In the genomic region with DNA sequence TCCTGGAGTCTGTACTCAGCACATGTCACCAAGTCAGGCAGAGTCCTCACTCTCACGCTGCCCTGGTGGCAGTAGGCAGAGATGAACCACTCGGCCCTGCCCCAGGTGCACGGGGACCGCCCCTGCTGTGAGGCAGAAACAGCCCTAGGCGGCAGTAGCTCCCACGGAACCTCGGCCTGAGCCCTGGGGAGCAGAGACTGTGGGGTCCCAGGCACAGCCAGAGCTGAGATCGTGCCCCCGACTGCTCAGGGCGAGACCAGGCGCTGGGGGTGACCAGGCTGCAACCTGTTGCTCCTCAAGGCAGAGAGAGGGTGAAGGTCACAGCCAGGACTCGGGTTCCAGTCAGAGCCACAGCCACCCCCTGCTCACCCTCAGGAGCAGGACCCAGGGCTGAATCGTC, we compare ENCODE assay signal across 18 cellular contexts. TPM values are rescaled to one million over a fixed set of nuclear protein-coding genes. Genes with fewer than 3 reads are reported as not detected.
A peak's percentile ranks its signal among the peaks of the same experiment; 100 is the strongest.
DNase-seq lines count a peak whose midpoint lies in the region; ATAC-seq and TF ChIP-seq lines count a peak whose summit lies in the region.
"Had no signal": no experiment of that assay in that cellular context is flagged by ENCODE, and none has a peak within 500 bp of the region (broad histone marks: within the 10 kb centered on the region; RNA-seq: fewer than 3 reads in every experiment).

No MANE protein-coding gene starts in this region.

- H3K4me3 ChIP-seq in IMR-90 (ENCODE audit: insufficient read depth, low read depth, low read length) = no peak overlapping the region

- H3K27ac Mint-ChIP-seq in chondrocyte (ENCODE audit: unreplicated experiment) = no peak overlapping the region
- peak overlapping the region; percentile 63 for H3K27ac Mint-ChIP-seq in stimulated activated naive B cell treated with anti-CD40 and anti-IgM and Interleukin-4, amounts not matched to agents 10 μg/mL and 1 μg/mL and 100 μg/mL, for 72 hours

- no peaks in the 10 kb centered on the region for H3K9me3 ChIP-seq in IMR-90 (ENCODE audit: control insufficient read depth, insufficient read depth, low read length)
- H3K9me3 ChIP-seq: Caco-2 had no signal

- intact Hi-C loops in IMR-90 (cut with micrococcal nuclease) = no loop called here
- intact Hi-C loops in left cardiac atrium (cut with DNase I) = no loop called here

- no peak overlapping the region for H2BK120ac ChIP-seq in IMR-90 (ENCODE audit: low read depth, low read length)

- H4K5ac ChIP-seq in IMR-90 (ENCODE audit: low read depth, low read length) = no peak overlapping the region

- no peak overlapping the region for H3K27ac ChIP-seq in IMR-90 (ENCODE audit: insufficient read depth, low read length)
- H3K27ac ChIP-seq: C4-2B had no signal

- H2BK5ac ChIP-seq in IMR-90 (ENCODE audit: low read depth, low read length, poor library complexity, severe bottlenecking) = no peak overlapping the region

- dilution Hi-C loops in IMR-90 (cut with HindIII; ENCODE audit: low sequenced_read_pairs, unreplicated experiment) = no loop called here

- whole genome bisulfite sequencing in IMR-90 (ENCODE audit: extremely low coverage in 2 of 2, insufficient read length in 1 of 2), 2 experiments = 81% methylated on average over 8 of the region's 13 CpGs; no CpG with 5 or more reads in 1 of the 2 experiments

- TF ChIP-seq CTCF in IMR-90 (conservative IDR thresholded peaks at IDR 0.05; ENCODE audit: low read depth, low read length) (no peak), chondrocyte (IDR thresholded peaks at IDR 0.05) (no peak)

- H3K14ac ChIP-seq in IMR-90 (replicated peaks; ENCODE audit: low read depth, low read length) = no peak overlapping the region

- H2AK5ac ChIP-seq in IMR-90 (ENCODE audit: low read depth, low read length) = no peak overlapping the region

- in situ Hi-C loops in IMR-90 (cut with MboI; ENCODE audit: low sequenced_read_pairs) = no loop called here

- peaks cover 52% of the 10 kb centered on the region for H3K36me3 Mint-ChIP-seq in chondrocyte (ENCODE audit: low read depth)
- peaks cover 56 to 73% of the 10 kb centered on the region in 2 donors for H3K36me3 Mint-ChIP-seq in stimulated activated naive B cell treated with anti-CD40 and anti-IgM and Interleukin-4, amounts not matched to agents 10 μg/mL and 1 μg/mL and 100 μg/mL, for 72 hours

- H3K36me3 ChIP-seq in IMR-90 (ENCODE audit: control insufficient read depth, insufficient read depth, low read length) = peaks cover 78% of the 10 kb centered on the region

- no peak overlapping the region for H3K23ac ChIP-seq in IMR-90 (ENCODE audit: low read depth, low read length)

- H2AFZ ChIP-seq in IMR-90 (replicated peaks; ENCODE audit: low read length, poor library complexity) = no peak overlapping the region

- no peaks in the 10 kb centered on the region for H3K4me1 Mint-ChIP-seq in chondrocyte (ENCODE audit: low read depth)
- peaks cover 6 to 16% of the 10 kb centered on the region in 2 donors for H3K4me1 Mint-ChIP-seq in stimulated activated naive B cell treated with anti-CD40 and anti-IgM and Interleukin-4, amounts not matched to agents 10 μg/mL and 1 μg/mL and 100 μg/mL, for 72 hours

- H4K20me1 ChIP-seq in IMR-90 (ENCODE audit: insufficient read depth, low read length) = peaks cover 5% of the 10 kb centered on the region; the same call in 1 of the 2 replicates

- H3K4me1 ChIP-seq in IMR-90 (ENCODE audit: control insufficient read depth, insufficient read depth, low read length) = no peaks in the 10 kb centered on the region
- H3K4me1 ChIP-seq: Caco-2 had no signal

- no peak overlapping the region for H3K18ac ChIP-seq in IMR-90 (ENCODE audit: low read depth, low read length)

- ATAC-seq in IMR-90 (ENCODE audit: low read depth) = no peak
- no peak for ATAC-seq in stimulated activated naive B cell treated with anti-CD40 and anti-IgM and Interleukin-4, amounts not matched to agents 10 μg/mL and 1 μg/mL and 100 μg/mL, for 72 hours (replicated peaks)
- no peak for ATAC-seq in left cardiac atrium
- no peak for ATAC-seq in GM18517 (IDR thresholded peaks at IDR 0.05; ENCODE audit: unreplicated experiment)
- ATAC-seq: HCT116 had no signal

- H3K4ac ChIP-seq in IMR-90 (ENCODE audit: low read depth, low read length) = no peak overlapping the region

- H2BK20ac ChIP-seq in IMR-90 (ENCODE audit: low read depth, low read length) = no peak overlapping the region

- H3K27me3 ChIP-seq in IMR-90 (ENCODE audit: control insufficient read depth, insufficient read depth, low read length) = no peaks in the 10 kb centered on the region

- DNase-seq in activated effector memory CD4-positive, alpha-beta T cell treated with anti-CD3 and anti-CD28 coated beads, Interleukin-2, amount 50 U/mL, for 16 hours = peak; percentile 54
- DNase-seq in activated effector memory CD4-positive, alpha-beta T cell treated with Interleukin-2 at 50 U/mL for 16 hours = no peak
- no peak for DNase-seq in IMR-90
- DNase-seq in chondrocyte (ENCODE audit: low spot score) = peak; percentile 87
- DNase-seq in stimulated activated naive B cell treated with anti-CD40 and anti-IgM and Interleukin-4, amounts not matched to agents 10 μg/mL and 1 μg/mL and 100 μg/mL, for 72 hours = no peak
- no peak for DNase-seq in left cardiac atrium
- DNase-seq in NCI-H146 treated with DMSO at 0.1 percent for 48 hours (lab: John Stamatoyannopoulos, UW; ENCODE audit: unreplicated experiment) = no peak
- DNase-seq: Caco-2, DMS53, NCI-H1436, NCI-H2081, NCI-H524 had no signal

- no peak overlapping the region for H3K9ac ChIP-seq in IMR-90 (ENCODE audit: low read depth, low read length)

- no peak overlapping the region for H3K4me2 ChIP-seq in IMR-90 (ENCODE audit: low read depth, low read length)

- TF ChIP-seq RAD21 in IMR-90 (IDR thresholded peaks at IDR 0.05; ENCODE audit: low read length) = no peak

- BruUV-seq in IMR-90 (replicated peaks; lab: Mats Ljungman, UMichigan) = no TSS peak

- no peak overlapping the region for H3K56ac ChIP-seq in IMR-90 (ENCODE audit: extremely low read depth, insufficient read depth, low read length)

- POLR2A ChIA-PET in IMR-90 (lab: Charles Lee; ENCODE audit: unreplicated experiment) = no interaction called here

- CTCF ChIA-PET in IMR-90 (lab: Yijun Ruan, JAX) = no interaction called here

- no peak overlapping the region for H3K4me3 Mint-ChIP-seq in chondrocyte (ENCODE audit: unreplicated experiment)
- H3K4me3 Mint-ChIP-seq in stimulated activated naive B cell treated with anti-CD40 and anti-IgM and Interleukin-4, amounts not matched to agents 10 μg/mL and 1 μg/mL and 100 μg/mL, for 72 hours = no peak overlapping the region

- no peak overlapping the region for H4K8ac ChIP-seq in IMR-90 (ENCODE audit: low read depth in 2 of 2, low read length in 2 of 2)

- no peaks in the 10 kb centered on the region for H3K9me3 Mint-ChIP-seq in chondrocyte (ENCODE audit: low read depth)
- no peaks in the 10 kb centered on the region for H3K9me3 Mint-ChIP-seq in stimulated activated naive B cell treated with anti-CD40 and anti-IgM and Interleukin-4, amounts not matched to agents 10 μg/mL and 1 μg/mL and 100 μg/mL, for 72 hours

- no peak overlapping the region for H2BK15ac ChIP-seq in IMR-90 (ENCODE audit: low read depth, low read length)

- no peak overlapping the region for H4K91ac ChIP-seq in IMR-90 (ENCODE audit: insufficient read depth, low read depth, low read length)

- peak overlapping the region; percentile 28 for H2AK9ac ChIP-seq in IMR-90 (replicated peaks; ENCODE audit: low read depth, low read length, poor library complexity)

- H3K27me3 Mint-ChIP-seq in chondrocyte (ENCODE audit: low read depth) = no peaks in the 10 kb centered on the region
- no peaks in the 10 kb centered on the region for H3K27me3 Mint-ChIP-seq in stimulated activated naive B cell treated with anti-CD40 and anti-IgM and Interleukin-4, amounts not matched to agents 10 μg/mL and 1 μg/mL and 100 μg/mL, for 72 hours

- peaks cover 11 to 20% of the 10 kb centered on the region in 2 experiments for H3K79me1 ChIP-seq in IMR-90 (ENCODE audit: low read depth in 1 of 2, low read length in 2 of 2)

- no peaks in the 10 kb centered on the region; the same call in 1 of the 2 replicates for H3K9me1 ChIP-seq in IMR-90 (ENCODE audit: insufficient read depth, low read length)

- TF ChIP-seq POLR2A in IMR-90 (IDR thresholded peaks at IDR 0.05; ENCODE audit: low read depth, low read length) = no peak

TF ChIP-seq in IMR-90, 13 proteins besides CTCF, POLR2A, EP300 and RAD21 (continues in another document):
- no peak for TF ChIP-seq BHLHE40 (IDR thresholded peaks at IDR 0.05; ENCODE audit: low read depth, low read length)
- TF ChIP-seq MXI1 (IDR thresholded peaks at IDR 0.05; ENCODE audit: borderline replicate concordance, low read depth, low read length) = no peak
- no peak for TF ChIP-seq CEBPB (IDR thresholded peaks at IDR 0.05; ENCODE audit: low read depth, low read length)
- TF ChIP-seq FOS (IDR thresholded peaks at IDR 0.05; ENCODE audit: low read depth, low read length) = no peak
- TF ChIP-seq SMC3 (IDR thresholded peaks at IDR 0.05; ENCODE audit: low read depth, low read length) = no peak
- TF ChIP-seq, protein P1, sequence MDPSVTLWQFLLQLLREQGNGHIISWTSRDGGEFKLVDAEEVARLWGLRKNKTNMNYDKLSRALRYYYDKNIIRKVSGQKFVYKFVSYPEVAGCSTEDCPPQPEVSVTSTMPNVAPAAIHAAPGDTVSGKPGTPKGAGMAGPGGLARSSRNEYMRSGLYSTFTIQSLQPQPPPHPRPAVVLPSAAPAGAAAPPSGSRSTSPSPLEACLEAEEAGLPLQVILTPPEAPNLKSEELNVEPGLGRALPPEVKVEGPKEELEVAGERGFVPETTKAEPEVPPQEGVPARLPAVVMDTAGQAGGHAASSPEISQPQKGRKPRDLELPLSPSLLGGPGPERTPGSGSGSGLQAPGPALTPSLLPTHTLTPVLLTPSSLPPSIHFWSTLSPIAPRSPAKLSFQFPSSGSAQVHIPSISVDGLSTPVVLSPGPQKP (IDR thresholded peaks at IDR 0.05; ENCODE audit: borderline replicate concordance, low read depth, low read length) = no peak

RNA-seq across cellular contexts. Expression of gene AP1M1, which starts 34.9 kb away (rescaled TPM):
- total RNA-seq in IMR-90 (2012; rRNA removed) (85.1 and 85.8 TPM in 2 replicates), chondrocyte (78.3 to 91.2 TPM (median 81.8 TPM) in 3 replicates), left cardiac atrium (10 to 100 TPM; 48.1 to 52.6 TPM)
- polyA plus RNA-seq in IMR-90 (2012; rRNA removed) = 97.4 and 99.1 TPM in 2 replicates
- polyA plus RNA-seq in IMR-90 (2012; cell fraction: cytosol; rRNA removed) = 70.2 and 144 TPM in 2 replicates
- 123 and 181 TPM in 2 replicates for polyA plus RNA-seq in IMR-90 (2012; cell fraction: nucleus; rRNA removed; ENCODE audit: low replicate concordance)

RNA-seq across cellular contexts. Expression of gene FAM32A, which starts 47.4 kb away (rescaled TPM):
- total RNA-seq in IMR-90 (2012; rRNA removed) (99.2 and 99.5 TPM in 2 replicates), chondrocyte (64.9 to 72.4 TPM (median 68.6 TPM) in 3 replicates), left cardiac atrium (10 to 100 TPM; 41.3 to 44.1 TPM)
- polyA plus RNA-seq in IMR-90 (2012; rRNA removed) = 127 and 130 TPM in 2 replicates
- polyA plus RNA-seq in IMR-90 (2012; cell fraction: cytosol; rRNA removed) = 90.2 and 102 TPM in 2 replicates
- 46.1 and 82.1 TPM in 2 replicates for polyA plus RNA-seq in IMR-90 (2012; cell fraction: nucleus; rRNA removed; ENCODE audit: low replicate concordance)

RNA-seq across cellular contexts. Expression of gene CIB3, which starts 59.2 kb away (rescaled TPM):
- not detected in 2 replicates for total RNA-seq in IMR-90 (2012; rRNA removed)
- not detected in 2 replicates for polyA plus RNA-seq in IMR-90 (2012; rRNA removed)
- not detected in 2 replicates for polyA plus RNA-seq in IMR-90 (2012; cell fraction: cytosol; rRNA removed)
- polyA plus RNA-seq in IMR-90 (2012; cell fraction: nucleus; rRNA removed; ENCODE audit: low replicate concordance) = not detected in 2 replicates
- not detected in 3 replicates for total RNA-seq in chondrocyte
- not detected for total RNA-seq in left cardiac atrium
- total RNA-seq: A172, Caco-2, HT1080, RPMI7951 had no signal

Comparison
In these comparisons a context has a peak if more than half of its experiments do, and no peak if none do; other contexts are left out.
1. DNase-seq: peak in activated effector memory CD4-positive, alpha-beta T cell treated with anti-CD3 and anti-CD28 coated beads, Interleukin-2, amount 50 U/mL, for 16 hours (single experiment) and chondrocyte (single experiment); none in activated effector memory CD4-positive, alpha-beta T cell treated with Interleukin-2 at 50 U/mL for 16 hours (single experiment), IMR-90 (single experiment), stimulated activated naive B cell treated with anti-CD40 and anti-IgM and Interleukin-4, amounts not matched to agents 10 μg/mL and 1 μg/mL and 100 μg/mL, for 72 hours (single experiment), left cardiac atrium (single experiment) and NCI-H146 treated with DMSO at 0.1 percent for 48 hours (single experiment).